11 cellular contexts compared by ENCODE assay signal in the genomic region with DNA sequence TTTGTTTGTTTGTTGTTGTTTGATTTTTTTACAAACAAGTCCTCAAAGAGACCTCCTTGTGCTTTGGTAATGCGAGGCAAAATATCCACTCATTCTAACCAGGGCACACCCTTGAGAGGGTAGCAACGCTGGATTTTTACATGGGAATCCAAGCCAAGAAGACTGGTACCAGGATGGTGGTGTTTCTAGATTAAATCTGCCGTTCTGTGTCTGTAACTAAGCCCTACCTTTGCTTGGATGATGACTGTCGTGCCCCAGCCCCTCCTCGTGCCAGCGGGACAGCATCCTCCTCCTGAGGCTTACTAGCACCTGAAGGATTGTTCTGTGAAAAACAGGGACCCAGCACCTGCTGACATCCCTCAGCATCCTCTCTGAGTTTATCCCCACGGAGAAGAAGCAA. TPM values are rescaled to one million over a fixed set of nuclear protein-coding genes. Genes with fewer than 3 reads are reported as not detected.
DNase-seq lines count a peak whose midpoint lies in the region; ATAC-seq and TF ChIP-seq lines count a peak whose summit lies in the region.
"Had no signal": no experiment of that assay in that cellular context is flagged by ENCODE, and none has a peak within 500 bp of the region (broad histone marks: within the 10 kb centered on the region; RNA-seq: fewer than 3 reads in every experiment).

No MANE protein-coding gene starts in this region.

- CTCF ChIA-PET in MCF 10A (lab: Yijun Ruan, JAX) = no interaction called here

- TF ChIP-seq CTCF in MCF 10A (IDR thresholded peaks at IDR 0.05; ENCODE audit: unreplicated experiment) = no peak
- TF ChIP-seq CTCF in suprapubic skin (IDR thresholded peaks at IDR 0.05) = no peak

- H3K27ac ChIP-seq in suprapubic skin = no peak overlapping the region

- no TSS peak for BruUV-seq in MCF 10A (replicated peaks; lab: Mats Ljungman, UMichigan)

- peak overlapping the region; percentile 34 for H3K4me3 ChIP-seq in suprapubic skin

- H3K36me3 ChIP-seq in suprapubic skin = no peaks in the 10 kb centered on the region

- H3K4me1 Mint-ChIP-seq in MCF 10A (ENCODE audit: insufficient read depth, unreplicated experiment) (peaks cover 19% of the 10 kb centered on the region), memory B cell (peaks cover 37% of the 10 kb centered on the region)
- H3K4me1 Mint-ChIP-seq: brain had no signal

- no peaks in the 10 kb centered on the region for H3K27me3 ChIP-seq in suprapubic skin

- H3K27ac Mint-ChIP-seq in MCF 10A (ENCODE audit: low read depth, unreplicated experiment) (peak overlapping the region; percentile 52), memory B cell (peak overlapping the region; percentile 46)
- H3K27ac Mint-ChIP-seq: brain had no signal

- no peaks in the 10 kb centered on the region for H3K9me3 ChIP-seq in suprapubic skin

- no peaks in the 10 kb centered on the region for H3K36me3 Mint-ChIP-seq in MCF 10A (ENCODE audit: insufficient read depth, unreplicated experiment)
- H3K36me3 Mint-ChIP-seq in memory B cell = peaks cover 16% of the 10 kb centered on the region
- H3K36me3 Mint-ChIP-seq: brain had no signal

- 25% methylated on average over 6 of the region's 7 CpGs for WGBS in suprapubic skin

- no peak for TF ChIP-seq POLR2A in suprapubic skin (IDR thresholded peaks at IDR 0.05)

- TF ChIP-seq EP300 in suprapubic skin (IDR thresholded peaks at IDR 0.05) = no peak

- POLR2A ChIA-PET in MCF 10A (lab: Yijun Ruan, JAX) = no interaction called here

- H3K4me1 ChIP-seq in suprapubic skin = peaks cover 13% of the 10 kb centered on the region

- H3K9me3 Mint-ChIP-seq in MCF 10A (ENCODE audit: unreplicated experiment) (no peaks in the 10 kb centered on the region), memory B cell (peaks cover 2% of the 10 kb centered on the region)

- intact Hi-C loops in MCF 10A (cut with micrococcal nuclease) = no loop called here

- peak; percentile 13 for ATAC-seq in HG03139 (IDR thresholded peaks at IDR 0.05; ENCODE audit: unreplicated experiment)
- no peak for ATAC-seq in memory B cell (ENCODE audit: low read depth)

- H3K4me3 Mint-ChIP-seq in MCF 10A (ENCODE audit: unreplicated experiment) (peak overlapping the region; percentile 54), memory B cell (peak overlapping the region; percentile 28)

- H3K27me3 Mint-ChIP-seq in MCF 10A (ENCODE audit: insufficient read depth, unreplicated experiment) (no peaks in the 10 kb centered on the region), memory B cell (peaks cover 1% of the 10 kb centered on the region)

- no peak for DNase-seq in MCF 10A (ENCODE audit: unreplicated experiment)
- DNase-seq in memory B cell (ENCODE audit: low spot score in 2 of 2) = no peak
- no peak for DNase-seq in suprapubic skin (ENCODE audit: low spot score in 2 of 2)
- DNase-seq in stimulated activated CD4-positive, alpha-beta T cell treated with anti-CD3 and anti-CD28 coated beads, Interleukin-2, amount 100 ng/mL, for 24 hours = no peak
- DNase-seq in germinal center (ENCODE audit: low spot score) = no peak
- no peak for DNase-seq in H4 (ENCODE audit: low spot score)
- no peak for DNase-seq in A172 (ENCODE audit: low spot score)
- DNase-seq: NCI-H748 treated with DMSO at 0.1 percent for 48 hours; stimulated activated CD4-positive, alpha-beta T cell treated with anti-CD3 and anti-CD28 coated beads, Interleukin-2, amount 100 ng/mL, for 48 hours had no signal

RNA-seq across cellular contexts. Expression of a gene that starts 5.2 kb away (rescaled TPM):
- 101 and 138 TPM in 2 replicates for total RNA-seq in MCF 10A (2022)
- total RNA-seq in suprapubic skin = 10 to 100 TPM; 13.4 to 22.0 (median 17.2) TPM
- total RNA-seq in H4 (2014; rRNA removed; shearing (Covaris generic)) = 25.5 and 30.7 TPM in 2 replicates
- 36.6 and 40.9 TPM in 2 replicates for total RNA-seq in A172 (2014; rRNA removed; shearing (Covaris generic))
